21 cellular contexts compared by ENCODE assay signal in genomic region chr18:45806226-45806625, GRCh38. TPM values are rescaled to one million over a fixed set of nuclear protein-coding genes. Genes with fewer than 3 reads are reported as not detected.
DNase-seq lines count a peak whose midpoint lies in the region; ATAC-seq and TF ChIP-seq lines count a peak whose summit lies in the region.
"Had no signal": no experiment of that assay in that cellular context is flagged by ENCODE, and none has a peak within 500 bp of the region (broad histone marks: within the 10 kb centered on the region; RNA-seq: fewer than 3 reads in every experiment).

No MANE protein-coding gene starts in this region.

- H3K9me3 ChIP-seq in osteoblast (ENCODE audit: low read depth, low read length): peaks cover 3% of the 10 kb centered on the region
- H3K9me3 ChIP-seq in gastrocnemius medialis: peaks cover 0 to 4% (median 0%) of the 10 kb centered on the region in 3 donors
- peaks cover 0 to 8% (median 0%) of the 10 kb centered on the region in 4 donors for H3K9me3 ChIP-seq in right lobe of liver

- TF ChIP-seq CTCF in osteoblast (IDR thresholded peaks at IDR 0.05; ENCODE audit: extremely low read depth, low read depth, low read length) (no peak), gastrocnemius medialis (IDR thresholded peaks at IDR 0.05 in 4 of 5, conservative IDR thresholded peaks at IDR 0.05 in 1 of 5) (no peak), right lobe of liver (IDR thresholded peaks at IDR 0.05) (no peak)

- H3K27ac ChIP-seq in epithelial cell of prostate: peak overlapping the region; percentile 99
- H3K27ac ChIP-seq in osteoblast (ENCODE audit: low read depth, low read length): peak overlapping the region; percentile 91
- H3K27ac ChIP-seq in gastrocnemius medialis: no peak overlapping the region
- H3K27ac ChIP-seq in right lobe of liver: no peak overlapping the region
- H3K27ac ChIP-seq: HL-60 had no signal

- no peaks in the 10 kb centered on the region for H4K20me1 ChIP-seq in osteoblast (ENCODE audit: insufficient read depth, low read length)

- H3K4me2 ChIP-seq in osteoblast (ENCODE audit: insufficient read depth, low read length): peak overlapping the region; percentile 38

- in situ Hi-C loops in gastrocnemius medialis (cut with MboI; ENCODE audit: low sequenced_read_pairs in 4 of 4): no loop called here

- peak overlapping the region; percentile 34 for H2AFZ ChIP-seq in osteoblast (ENCODE audit: low read length)

- TF ChIP-seq POLR2A in gastrocnemius medialis (IDR thresholded peaks at IDR 0.05): no peak
- no peak for TF ChIP-seq POLR2A in right lobe of liver (IDR thresholded peaks at IDR 0.05)

- DNase-seq in GDM1 (lab: John Stamatoyannopoulos, UW) (peak; percentile 67), RPMI7951 (ENCODE audit: low read depth) (peak; percentile 69), epithelial cell of prostate (ENCODE audit: low read depth, low spot score) (no peak), osteoblast (ENCODE audit: insufficient read length, low spot score, missing footprints) (no peak), SHP77 (lab: John Stamatoyannopoulos, UW) (no peak), gastrocnemius medialis (no peak), right lobe of liver (no peak)
- DNase-seq: activated naive CD4-positive, alpha-beta T cell; DND-41; effector CD4-positive, alpha-beta T cell; immature natural killer cell; Kasumi-1; NCI-H146; NCI-H524 treated with DMSO at 0.1 percent for 48 hours; stimulated activated naive CD8-positive, alpha-beta T cell treated with anti-CD3 and anti-CD28 coated beads, Interleukin-15, Interleukin-2, amounts not matched to agents 100 U/mL and 50 U/mL, for 24 hours had no signal

- intact Hi-C loops in gastrocnemius medialis (cut with DNase I; ENCODE audit: low total_unique reads) (no loop called here), right lobe of liver (cut with DNase I) (no loop called here)

- 56% methylated on average over 2 of the region's 2 CpGs for WGBS in right lobe of liver (ENCODE audit: insufficient coverage, low coverage, low lambda C conversion rate, missing lambda C conversion rate)

- H3K4me1 ChIP-seq in osteoblast (ENCODE audit: insufficient read depth, low read length) (peaks cover 37% of the 10 kb centered on the region), gastrocnemius medialis (no peaks in the 10 kb centered on the region), right lobe of liver (no peaks in the 10 kb centered on the region)

- no peaks in the 10 kb centered on the region for H3K36me3 ChIP-seq in osteoblast (ENCODE audit: insufficient read depth, low read length)
- H3K36me3 ChIP-seq in gastrocnemius medialis: no peaks in the 10 kb centered on the region
- no peaks in the 10 kb centered on the region for H3K36me3 ChIP-seq in right lobe of liver

- ATAC-seq in gastrocnemius medialis (no peak), HG03439 (IDR thresholded peaks at IDR 0.05; ENCODE audit: unreplicated experiment) (no peak), right lobe of liver (no peak)
- ATAC-seq: Panc1; stimulated activated naive CD8-positive, alpha-beta T cell treated with anti-CD3 and anti-CD28 coated beads, Interleukin-15, Interleukin-2, amounts not matched to agents 100 U/mL and 50 U/mL, for 24 hours had no signal

- H3K27me3 ChIP-seq in osteoblast (ENCODE audit: insufficient read depth, low read length) (no peaks in the 10 kb centered on the region), gastrocnemius medialis (no peaks in the 10 kb centered on the region), right lobe of liver (no peaks in the 10 kb centered on the region)

- no peaks in the 10 kb centered on the region for H3K79me2 ChIP-seq in osteoblast (ENCODE audit: insufficient read depth, low read length)

- H3K4me3 ChIP-seq in osteoblast (ENCODE audit: insufficient read depth, low read length) (no peak overlapping the region), gastrocnemius medialis (no peak overlapping the region), right lobe of liver (no peak overlapping the region)

RNA-seq across cellular contexts. Expression of gene SIGLEC15, which starts 19.2 kb away (rescaled TPM):
- total RNA-seq in RPMI7951 (2014; rRNA removed; shearing (Covaris generic)): 49.3 and 65.7 TPM in 2 replicates
- total RNA-seq in osteoblast (8.0 and 12.1 TPM in 2 replicates), gastrocnemius medialis (not detected), right lobe of liver (under 1 TPM in 4 of 6 experiments, not detected in 2; 0.12 to 0.35 (median 0.19) TPM)
- total RNA-seq: mesothelial cell of epicardium; skeletal muscle tissue; T-helper 1 cell treated with Interleukin-12 subunit alpha and Interleukin-12 subunit beta and Interleukin-4 antibody, amounts not matched to agents 30 ng/mL and 1 ng/mL, for 36 hours had no signal

Comparison
In these comparisons a context has a peak if more than half of its experiments do, and no peak if none do; other contexts are left out.
1. DNase-seq: peak in GDM1 (single experiment) and RPMI7951 (single experiment); none in epithelial cell of prostate (single experiment), osteoblast (single experiment), SHP77 (0 of 2), gastrocnemius medialis (0 of 2) and right lobe of liver (0 of 3).
2. H3K27ac ChIP-seq: peak in epithelial cell of prostate (single experiment) and osteoblast (single experiment); none in gastrocnemius medialis (0 of 4) and right lobe of liver (0 of 3).